ENCODE assay signal across 25 cellular contexts in genomic region chr10:133106516-133106915, GRCh38. TPM values are rescaled to one million over a fixed set of nuclear protein-coding genes. Genes with fewer than 3 reads are reported as not detected.
"Had no signal": no experiment of that assay in that cellular context is flagged by ENCODE, and none has a peak within 500 bp of the region (broad histone marks: within the 10 kb centered on the region; RNA-seq: fewer than 3 reads in every experiment).

No MANE protein-coding gene starts in this region.

- H3K4me3 ChIP-seq: colonic mucosa, coronary artery, dorsolateral prefrontal cortex, esophagus muscularis mucosa, esophagus squamous epithelium, gastrocnemius medialis, gastroesophageal sphincter, heart left ventricle, heart right ventricle had no signal

- H3K36me3 ChIP-seq: colonic mucosa, esophagus muscularis mucosa, esophagus squamous epithelium, gastrocnemius medialis, gastroesophageal sphincter, heart left ventricle, heart right ventricle had no signal

- H3K9me3 ChIP-seq: colonic mucosa, gastrocnemius medialis had no signal

- H3K27ac ChIP-seq: colonic mucosa, coronary artery, dorsolateral prefrontal cortex, epithelial cell of prostate, esophagus muscularis mucosa, esophagus squamous epithelium, foreskin keratinocyte, gastrocnemius medialis, gastroesophageal sphincter, heart left ventricle, heart right ventricle had no signal

- DNase-seq: colonic mucosa; cortex of kidney; dermis blood vessel endothelial cell; dorsolateral prefrontal cortex; effector CD4-positive, alpha-beta T cell; effector CD8-positive, alpha-beta T cell; effector memory CD4-positive, alpha-beta T cell; effector memory CD8-positive, alpha-beta T cell; endodermal cell; erythroblast; esophagus squamous epithelium; foreskin fibroblast; foreskin keratinocyte; foreskin melanocyte; gastrocnemius medialis; glutamatergic neuron; head of caudate nucleus; heart left ventricle; heart right ventricle had no signal

- H3K27me3 ChIP-seq: colonic mucosa, dorsolateral prefrontal cortex had no signal

- H3K4me1 ChIP-seq: colonic mucosa, esophagus muscularis mucosa, esophagus squamous epithelium, foreskin keratinocyte, gastroesophageal sphincter had no signal

RNA-seq across cellular contexts. Expression of gene ADGRA1, which starts 18.8 kb away (rescaled TPM):
- polyA plus RNA-seq: endothelial cell of umbilical vein, fibroblast of lung, foreskin keratinocyte had no signal

RNA-seq across cellular contexts. Expression of gene KNDC1, which starts 53.5 kb away (rescaled TPM):
- polyA plus RNA-seq: endothelial cell of umbilical vein had no signal
